ENCODE assay signal across 9 cellular contexts in genomic region chr15:64503197-64503596, GRCh38. TPM values are rescaled to one million over a fixed set of nuclear protein-coding genes. Genes with fewer than 3 reads are reported as not detected.
DNase-seq lines count a peak whose midpoint lies in the region; ATAC-seq, FAIRE-seq and TF ChIP-seq lines count a peak whose summit lies in the region.
"Had no signal": no experiment of that assay in that cellular context is flagged by ENCODE, and none has a peak within 500 bp of the region (broad histone marks: within the 10 kb centered on the region; RNA-seq: fewer than 3 reads in every experiment).

No MANE protein-coding gene starts in this region.

- peaks cover 25% of the 10 kb centered on the region for H3K36me3 Mint-ChIP-seq in activated naive CD8-positive, alpha-beta T cell treated with anti-CD3 and anti-CD28 coated beads, Interleukin-2, amount 50 U/mL, for 24 hours (ENCODE audit: low read depth)

- H4K20me1 ChIP-seq in HepG2 (ENCODE audit: insufficient read depth, low read length) = peaks cover 9% of the 10 kb centered on the region

- ATAC-seq in right lobe of liver (peak in 3 of 4 donors; percentile 15 to 36 (median 27)), HepG2 (no peak), lower lobe of right lung (peak; percentile 39 to 45), HG02798 (IDR thresholded peaks at IDR 0.05; ENCODE audit: poor library complexity, unreplicated experiment) (no peak), HG02973 (IDR thresholded peaks at IDR 0.05; ENCODE audit: unreplicated experiment) (no peak), HG03196 (IDR thresholded peaks at IDR 0.05; ENCODE audit: unreplicated experiment) (no peak)
- ATAC-seq in activated naive CD8-positive, alpha-beta T cell treated with anti-CD3 and anti-CD28 coated beads, Interleukin-2, amount 50 U/mL, for 24 hours = no peak

- DNase-seq in right lobe of liver (no peak), HepG2 (ENCODE audit: low spot score) (no peak), lower lobe of right lung (no peak), SHP77 (lab: John Stamatoyannopoulos, UW) (no peak)
- DNase-seq in activated naive CD8-positive, alpha-beta T cell treated with anti-CD3 and anti-CD28 coated beads, Interleukin-2, amount 50 U/mL, for 24 hours = no peak

- TF ChIP-seq EP300 in HepG2 (IDR thresholded peaks at IDR 0.05; ENCODE audit: low read depth in 2 of 2, low read length in 2 of 2) (no peak), HepG2 (CRISPR knock-in tag; IDR thresholded peaks at IDR 0.05; ENCODE audit: borderline replicate concordance) (no peak)

- CTCF ChIA-PET in HepG2 (lab: Yijun Ruan, JAX; ENCODE audit: low intra/inter-chr PET ratio, low total read pairs) = no interaction called here

- no peak for TF ChIP-seq CTCF in right lobe of liver (IDR thresholded peaks at IDR 0.05)
- TF ChIP-seq CTCF in HepG2 (CRISPR knock-in tag; IDR thresholded peaks at IDR 0.05) = no peak
- no peak for TF ChIP-seq CTCF in lower lobe of right lung (IDR thresholded peaks at IDR 0.05)

- intact Hi-C loops in right lobe of liver (cut with DNase I) (no loop called here), HepG2 (cut with micrococcal nuclease; ENCODE audit: unreplicated experiment) (no loop called here), lower lobe of right lung (cut with DNase I) (no loop called here)

- H3K27ac ChIP-seq in right lobe of liver (peak overlapping the region in 1 of 3 donors; percentile 11), HepG2 (ENCODE audit: extremely low read length, insufficient read depth, low read length) (no peak overlapping the region), lower lobe of right lung (peak overlapping the region; percentile 53)

- in situ Hi-C loops in HepG2 (cut with HindIII; ENCODE audit: extremely low pct_ligation_motif_present, low pct_unique_long_range_greater_than_20kb) = no loop called here

- no peak for FAIRE-seq in HepG2 (lab: Jason Lieb, UNC)
- FAIRE-seq: TTC549 had no signal

- BruUV-seq in HepG2 (replicated peaks; lab: Mats Ljungman, UMichigan) = no TSS peak

- H3K9ac ChIP-seq in HepG2 (ENCODE audit: insufficient read depth, low read depth, low read length) = no peak overlapping the region

- no peak overlapping the region for H2AFZ ChIP-seq in HepG2 (ENCODE audit: low read length)

- H3K79me2 ChIP-seq in HepG2 (ENCODE audit: insufficient read depth, low read length) = peaks cover 10% of the 10 kb centered on the region

- H3K4me2 ChIP-seq in HepG2 (ENCODE audit: low read depth, low read length) = no peak overlapping the region

- WGBS in right lobe of liver (ENCODE audit: insufficient coverage, low coverage, low lambda C conversion rate, missing lambda C conversion rate) = 65% methylated on average over 4 of the region's 4 CpGs
- WGBS in HepG2 (ENCODE audit: low lambda C conversion rate) = 84% methylated on average over 4 of the region's 4 CpGs

- H3K27me3 ChIP-seq in right lobe of liver (no peaks in the 10 kb centered on the region), HepG2 (ENCODE audit: control insufficient read depth in 1 of 2, insufficient read depth in 2 of 2, low read length in 2 of 2) (no peaks in the 10 kb centered on the region), lower lobe of right lung (ENCODE audit: low read depth) (no peaks in the 10 kb centered on the region)

- H3K4me1 ChIP-seq in right lobe of liver = peaks cover 0 to 31% (median 0%) of the 10 kb centered on the region in 4 donors
- peaks cover 34% of the 10 kb centered on the region for H3K4me1 ChIP-seq in HepG2 (ENCODE audit: insufficient read depth, low read length)
- peaks cover 57% of the 10 kb centered on the region for H3K4me1 ChIP-seq in lower lobe of right lung

- H3K4me3 Mint-ChIP-seq in activated naive CD8-positive, alpha-beta T cell treated with anti-CD3 and anti-CD28 coated beads, Interleukin-2, amount 50 U/mL, for 24 hours = peak overlapping the region; percentile 4

- H3K27me3 Mint-ChIP-seq in activated naive CD8-positive, alpha-beta T cell treated with anti-CD3 and anti-CD28 coated beads, Interleukin-2, amount 50 U/mL, for 24 hours = no peaks in the 10 kb centered on the region

- H3K4me3 ChIP-seq in right lobe of liver (no peak overlapping the region), HepG2 (replicated peaks in 1 of 3; ENCODE audit: insufficient read depth in 1 of 3, low read depth in 2 of 3, low read length in 3 of 3) (no peak overlapping the region), lower lobe of right lung (no peak overlapping the region)

- H3K9me3 ChIP-seq in right lobe of liver = no peaks in the 10 kb centered on the region
- H3K9me3 ChIP-seq in HepG2 (ENCODE audit: low read length) = no peaks in the 10 kb centered on the region
- no peaks in the 10 kb centered on the region for H3K9me3 ChIP-seq in lower lobe of right lung

- H3K4me1 Mint-ChIP-seq in activated naive CD8-positive, alpha-beta T cell treated with anti-CD3 and anti-CD28 coated beads, Interleukin-2, amount 50 U/mL, for 24 hours = peaks cover 82% of the 10 kb centered on the region

- H3K27ac Mint-ChIP-seq in activated naive CD8-positive, alpha-beta T cell treated with anti-CD3 and anti-CD28 coated beads, Interleukin-2, amount 50 U/mL, for 24 hours = peak overlapping the region; percentile 51

- POLR2A ChIA-PET in HepG2 (lab: Yijun Ruan, JAX) = no interaction called here

- TF ChIP-seq RAD21 in HepG2 (CRISPR knock-in tag; IDR thresholded peaks at IDR 0.05) = no peak

- TF ChIP-seq POLR2A in right lobe of liver (IDR thresholded peaks at IDR 0.05) = no peak
- no peak for TF ChIP-seq POLR2A in HepG2 (IDR thresholded peaks at IDR 0.05; ENCODE audit: insufficient read depth in 1 of 2, low read depth in 2 of 2, low read length in 2 of 2)

- H3K9me3 Mint-ChIP-seq in activated naive CD8-positive, alpha-beta T cell treated with anti-CD3 and anti-CD28 coated beads, Interleukin-2, amount 50 U/mL, for 24 hours = no peaks in the 10 kb centered on the region

- peaks cover 0 to 11% (median 4%) of the 10 kb centered on the region in 4 donors for H3K36me3 ChIP-seq in right lobe of liver
- H3K36me3 ChIP-seq in HepG2 (replicated peaks in 1 of 2; ENCODE audit: control insufficient read depth in 1 of 2, insufficient read depth in 2 of 2, low read length in 2 of 2) = peaks cover 20 to 38% of the 10 kb centered on the region in 2 experiments
- peaks cover 32% of the 10 kb centered on the region for H3K36me3 ChIP-seq in lower lobe of right lung

TF ChIP-seq in HepG2, 621 proteins besides CTCF, POLR2A, EP300 and RAD21 (continues in another document):
- TF ChIP-seq ZNF234 (CRISPR knock-in tag; conservative IDR thresholded peaks at IDR 0.05) (no peak), ARNTL (CRISPR knock-in tag; IDR thresholded peaks at IDR 0.05) (no peak), CSRNP2 (CRISPR knock-in tag; conservative IDR thresholded peaks at IDR 0.05; ENCODE audit: low read depth) (no peak), ZNF143 (CRISPR knock-in tag; IDR thresholded peaks at IDR 0.05) (no peak), SP140L (CRISPR knock-in tag; IDR thresholded peaks at IDR 0.05; ENCODE audit: borderline replicate concordance) (no peak)

RNA-seq across cellular contexts. Expression of gene ZNF609, which starts 42.8 kb away (rescaled TPM):
- 10 to 100 TPM; 10.7 to 16.1 (median 13.5) TPM for total RNA-seq in right lobe of liver
- total RNA-seq in HepG2 (2016; rRNA removed; fragmentation: Illumina TruSeq; extraction: Trizol) = 8.9 and 9.1 TPM in 2 replicates
- total RNA-seq in HepG2 (2016; cell fraction: cytosol; rRNA removed; fragmentation: Illumina TruSeq; extraction: Trizol; ENCODE audit: low read depth) = 16.4 and 18.8 TPM in 2 replicates
- 7.5 and 8.4 TPM in 2 replicates for total RNA-seq in HepG2 (2016; cell fraction: insoluble cytoplasmic fraction; rRNA removed; fragmentation: Illumina TruSeq; extraction: Trizol)
- total RNA-seq in HepG2 (2016; cell fraction: membrane; rRNA removed; fragmentation: Illumina TruSeq; extraction: Trizol) = 9.1 and 10.8 TPM in 2 replicates
- total RNA-seq in HepG2 (2016; cell fraction: nucleus; rRNA removed; fragmentation: Illumina TruSeq; extraction: Trizol) = 9.9 and 12.6 TPM in 2 replicates
- polyA plus RNA-seq in HepG2 (2011; rRNA removed) = 9.9 and 11.5 TPM in 2 replicates
- polyA plus RNA-seq in HepG2 (2011; cell fraction: cytosol; rRNA removed) = 5.1 and 6.3 TPM in 2 replicates
- 8.3 and 14.7 TPM in 2 replicates for polyA plus RNA-seq in HepG2 (2011; cell fraction: nucleus; rRNA removed)
- 9.7 and 11.3 TPM in 2 replicates for polyA plus RNA-seq in HepG2 (2012)
- 0.28 and 0.34 TPM in 2 replicates for polyA plus RNA-seq in HepG2 (2016; cell fraction: cytosol; fragmentation: Illumina TruSeq; extraction: Trizol; ENCODE audit: low read depth)
- polyA plus RNA-seq in HepG2 (2016; cell fraction: insoluble cytoplasmic fraction; fragmentation: Illumina TruSeq; extraction: Trizol; ENCODE audit: low read depth) = 6.2 and 8.7 TPM in 2 replicates
- 1.2 and 1.5 TPM in 2 replicates for polyA plus RNA-seq in HepG2 (2016; cell fraction: membrane; fragmentation: Illumina TruSeq; extraction: Trizol; ENCODE audit: low read depth)
- polyA plus RNA-seq in HepG2 (2016; cell fraction: nucleus; fragmentation: Illumina TruSeq; extraction: Trizol; ENCODE audit: insufficient read depth, low read depth) = 9.8 and 10.0 TPM in 2 replicates
- polyA minus RNA-seq in HepG2 (2011; rRNA and poly(A)+ RNA removed; ENCODE audit: low replicate concordance) = 24.6 and 47.4 TPM in 2 replicates
- 9.9 and 12.1 TPM in 2 replicates for polyA minus RNA-seq in HepG2 (2011; cell fraction: cytosol; rRNA and poly(A)+ RNA removed)
- polyA minus RNA-seq in HepG2 (2011; cell fraction: nucleus; rRNA and poly(A)+ RNA removed) = 19.3 and 20.1 TPM in 2 replicates
- total RNA-seq in lower lobe of right lung = 45.3 TPM

Comparison
In these comparisons a context has a peak if more than half of its experiments do, and no peak if none do; other contexts are left out.
1. ATAC-seq: peak in right lobe of liver (3 of 4) and lower lobe of right lung (2 of 2); none in HepG2 (single experiment), activated naive CD8-positive, alpha-beta T cell treated with anti-CD3 and anti-CD28 coated beads, Interleukin-2, amount 50 U/mL, for 24 hours (single experiment), HG02798 (single experiment), HG02973 (single experiment) and HG03196 (single experiment).